In the genomic region with DNA sequence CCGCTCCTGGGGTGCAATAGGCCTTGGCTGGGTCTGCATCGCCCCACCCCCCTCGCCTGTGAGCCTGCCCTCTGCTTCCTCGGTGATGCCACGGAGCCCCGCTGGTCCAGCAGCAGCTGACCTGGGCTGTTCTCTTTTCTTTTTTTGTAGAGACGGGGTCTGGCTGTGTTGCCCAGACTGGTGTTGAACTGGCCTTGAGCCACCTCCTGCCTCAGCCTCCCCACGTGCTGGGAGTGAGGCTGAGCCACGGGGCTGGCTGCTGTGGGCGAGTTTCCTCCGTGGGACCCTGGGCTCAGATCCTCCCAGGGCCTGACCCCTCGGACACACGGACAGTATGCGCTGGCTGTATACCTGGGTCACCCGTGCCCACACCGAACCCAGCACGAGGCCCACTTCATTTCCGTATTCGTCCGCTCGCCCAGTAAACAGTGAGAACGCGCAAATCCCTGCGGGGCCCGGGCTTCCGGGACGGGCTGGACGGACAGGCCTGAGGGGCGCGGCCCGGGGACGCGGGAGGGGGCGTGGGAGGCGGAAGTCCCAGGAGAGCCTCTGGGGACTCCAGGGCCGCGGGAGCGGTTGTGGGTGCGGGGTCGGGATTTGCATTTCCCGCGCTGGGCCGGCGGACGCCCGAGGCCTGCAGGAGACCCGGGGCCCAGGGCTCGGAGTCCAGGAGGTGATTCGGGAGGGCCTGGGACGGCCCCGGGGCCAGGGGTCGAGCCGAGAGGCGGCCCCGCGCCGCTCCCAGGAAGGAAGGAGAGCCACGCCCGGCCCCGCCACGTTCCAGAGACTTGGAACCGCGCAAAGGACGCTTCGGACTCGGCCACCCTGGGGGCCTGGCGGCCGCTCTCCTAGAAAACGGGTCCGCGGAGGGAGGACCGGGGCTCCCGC, we compare ENCODE assay signal across 8 cellular contexts.
DNase-seq lines count a peak whose midpoint lies in the region; ATAC-seq and TF ChIP-seq lines count a peak whose summit lies in the region.

No MANE protein-coding gene starts in this region.

- peak; percentile 63 for DNase-seq in fibroblast of gingiva (ENCODE audit: low read depth)
- DNase-seq in T-helper 9 cell, result no peak
- DNase-seq in NCI-H526 treated with DMSO at 0.1 percent for 48 hours (lab: John Stamatoyannopoulos, UW), result no peak
- no peak for DNase-seq in NOMO-1 treated with dmso at 0.1 percent for 144 hours (lab: John Stamatoyannopoulos, UW; ENCODE audit: unreplicated experiment)
- DNase-seq in WERI-Rb-1, result no peak

- H3K27me3 ChIP-seq in rectal smooth muscle tissue (ENCODE audit: control insufficient read depth, insufficient read depth, low read length), result no peaks in the 10 kb centered on the region
- H3K27me3 ChIP-seq in WERI-Rb-1 (ENCODE audit: insufficient read depth, low read depth, severe bottlenecking), result no peaks in the 10 kb centered on the region

- H3K36me3 ChIP-seq in rectal smooth muscle tissue (ENCODE audit: control insufficient read depth, insufficient read depth, low read length) (no peaks in the 10 kb centered on the region), WERI-Rb-1 (no peaks in the 10 kb centered on the region)

- H3K27ac ChIP-seq in rectal smooth muscle tissue (ENCODE audit: low read depth, low read length) (no peak overlapping the region), WERI-Rb-1 (no peak overlapping the region)

- peak overlapping the region; percentile 24 for H3K9ac ChIP-seq in rectal smooth muscle tissue (ENCODE audit: low read length)

- no peaks in the 10 kb centered on the region for H3K4me1 ChIP-seq in rectal smooth muscle tissue (ENCODE audit: control insufficient read depth, insufficient read depth, low read length)

- peak overlapping the region; percentile 66 for H3K4me3 ChIP-seq in rectal smooth muscle tissue (ENCODE audit: low read length)
- H3K4me3 ChIP-seq in WERI-Rb-1 (ENCODE audit: low read depth, low read length), result no peak overlapping the region

- TF ChIP-seq CTCF in WERI-Rb-1 (IDR thresholded peaks at IDR 0.05; ENCODE audit: low read depth, low read length), result no peak

- H3K9me3 ChIP-seq in WERI-Rb-1 (ENCODE audit: severe bottlenecking), result no peaks in the 10 kb centered on the region

- peak; percentile 62 for ATAC-seq in GM18498 (IDR thresholded peaks at IDR 0.05; ENCODE audit: unreplicated experiment)
- ATAC-seq in HG03460 (IDR thresholded peaks at IDR 0.05; ENCODE audit: unreplicated experiment), result peak; percentile 76
